In genomic region chr10:29319205-29319781, GRCh38 we compare ENCODE assay signal across 1 cellular context.
TF ChIP-seq lines count a peak whose summit lies in the region.

No MANE protein-coding gene starts in this region.

TF ChIP-seq in HepG2, 621 proteins besides CTCF, POLR2A, EP300 and RAD21 (continued from another document and continues in another):
- TF ChIP-seq ZBED4 (CRISPR knock-in tag; IDR thresholded peaks at IDR 0.05; ENCODE audit: borderline replicate concordance): no peak
- TF ChIP-seq BCL3 (CRISPR knock-in tag; IDR thresholded peaks at IDR 0.05): no peak
- no peak for TF ChIP-seq SP140L (CRISPR knock-in tag; IDR thresholded peaks at IDR 0.05; ENCODE audit: borderline replicate concordance)
- TF ChIP-seq ZNF737 (CRISPR knock-in tag; IDR thresholded peaks at IDR 0.05; ENCODE audit: borderline replicate concordance): no peak; the same call in 1 of the 2 replicates
- TF ChIP-seq CEBPB (IDR thresholded peaks at IDR 0.05; ENCODE audit: borderline replicate concordance, low read depth, low read length): no peak
- TF ChIP-seq ZFY (CRISPR knock-in tag; IDR thresholded peaks at IDR 0.05): no peak; the same call in 1 of the 2 replicates
- no peak for TF ChIP-seq ZZZ3 (CRISPR knock-in tag; IDR thresholded peaks at IDR 0.05; ENCODE audit: borderline replicate concordance)
- TF ChIP-seq ZNF224 (CRISPR knock-in tag; IDR thresholded peaks at IDR 0.05): no peak
- TF ChIP-seq ZNF101 (CRISPR knock-in tag; IDR thresholded peaks at IDR 0.05; ENCODE audit: borderline replicate concordance, low read depth): no peak
- no peak; the same call in 1 of the 2 replicates for TF ChIP-seq ISL2 (CRISPR knock-in tag; IDR thresholded peaks at IDR 0.05)
- TF ChIP-seq ZNF772 (CRISPR knock-in tag; IDR thresholded peaks at IDR 0.05): no peak
- TF ChIP-seq SSRP1 (CRISPR knock-in tag; IDR thresholded peaks at IDR 0.05): 0 out of 2 replicates have a peak, but pooled peaks have one; percentile 73
- TF ChIP-seq SOX5 (CRISPR knock-in tag; IDR thresholded peaks at IDR 0.05; ENCODE audit: borderline replicate concordance): 0 out of 2 replicates have a peak, but pooled peaks have one; percentile 15
- peak; percentile 64; the same call in 1 of the 2 replicates for TF ChIP-seq BORCS8-MEF2B (CRISPR knock-in tag; IDR thresholded peaks at IDR 0.05)
- TF ChIP-seq ZNF776 (CRISPR knock-in tag; IDR thresholded peaks at IDR 0.05): no peak
- no peak for TF ChIP-seq ZNF251 (CRISPR knock-in tag; IDR thresholded peaks at IDR 0.05)
- TF ChIP-seq RBM39 (IDR thresholded peaks at IDR 0.05; ENCODE audit: low read depth, low read length, poor library complexity, severe bottlenecking): no peak
- TF ChIP-seq BRD4 (CRISPR knock-in tag; IDR thresholded peaks at IDR 0.05): 0 out of 2 replicates have a peak, but pooled peaks have one; percentile 15
- no peak for TF ChIP-seq MEIS2 (CRISPR knock-in tag; IDR thresholded peaks at IDR 0.05)
- TF ChIP-seq ZNF414 (CRISPR knock-in tag; IDR thresholded peaks at IDR 0.05): no peak
- no peak for TF ChIP-seq STAG1 (CRISPR knock-in tag; IDR thresholded peaks at IDR 0.05)
- peak; percentile 67 for TF ChIP-seq AGO2 (optimal IDR thresholded peaks at IDR 0.05; ENCODE audit: low read depth, low read length)
- no peak for TF ChIP-seq ZFP41 (CRISPR knock-in tag; IDR thresholded peaks at IDR 0.05; ENCODE audit: borderline replicate concordance)
- no peak for TF ChIP-seq ZNF574 (CRISPR knock-in tag; IDR thresholded peaks at IDR 0.05)
- no peak for TF ChIP-seq THAP7 (CRISPR knock-in tag; IDR thresholded peaks at IDR 0.05)
- TF ChIP-seq ZNF75D (CRISPR knock-in tag; IDR thresholded peaks at IDR 0.05; ENCODE audit: borderline replicate concordance): no peak
- peak; percentile 29; the same call in 1 of the 2 replicates for TF ChIP-seq BCL6 (CRISPR knock-in tag; IDR thresholded peaks at IDR 0.05)
- no peak for TF ChIP-seq ZBTB4 (CRISPR knock-in tag; IDR thresholded peaks at IDR 0.05; ENCODE audit: borderline replicate concordance)
- no peak for TF ChIP-seq THAP9 (CRISPR knock-in tag; IDR thresholded peaks at IDR 0.05; ENCODE audit: borderline replicate concordance)
- TF ChIP-seq ZBTB46 (CRISPR knock-in tag; IDR thresholded peaks at IDR 0.05; ENCODE audit: borderline replicate concordance): no peak
- no peak for TF ChIP-seq USF2 (IDR thresholded peaks at IDR 0.05; ENCODE audit: low read depth, low read length)
- TF ChIP-seq USF2 (CRISPR knock-in tag; IDR thresholded peaks at IDR 0.05; ENCODE audit: borderline replicate concordance): no peak
- no peak for TF ChIP-seq MEF2D (CRISPR knock-in tag; IDR thresholded peaks at IDR 0.05)
- no peak for TF ChIP-seq MNT (IDR thresholded peaks at IDR 0.05)
